ENCODE assay signal across 8 cellular contexts in genomic region chr2:24382363-24383021, GRCh38. TPM values are rescaled to one million over a fixed set of nuclear protein-coding genes. Genes with fewer than 3 reads are reported as not detected.
A peak's percentile ranks its signal among the peaks of the same experiment; 100 is the strongest.
DNase-seq lines count a peak whose midpoint lies in the region; ATAC-seq, FAIRE-seq and TF ChIP-seq lines count a peak whose summit lies in the region.

No MANE protein-coding gene starts in this region.

- H3K27me3 ChIP-seq in astrocyte (ENCODE audit: insufficient read depth, low read length) (no peaks in the 10 kb centered on the region), smooth muscle cell (ENCODE audit: low read depth) (no peaks in the 10 kb centered on the region)

- H3K9me3 ChIP-seq in T-helper 17 cell (ENCODE audit: control insufficient read depth, low read length, poor library complexity, severe bottlenecking) (no peaks in the 10 kb centered on the region), astrocyte (ENCODE audit: insufficient read depth, low read depth, low read length) (no peaks in the 10 kb centered on the region), smooth muscle cell (replicated peaks; ENCODE audit: low read depth) (no peaks in the 10 kb centered on the region)

- peak; percentile 17 for DNase-seq in AG09309 (ENCODE audit: low read depth)
- peak; percentile 61 for DNase-seq in GM19240 (ENCODE audit: insufficient read length, low spot score)
- DNase-seq in NCI-H1417 (lab: John Stamatoyannopoulos, UW), result peak; percentile 48 to 85 (median 80)
- DNase-seq in T-helper 17 cell, result peak; percentile 15 to 32 (median 28)
- peak; percentile 16 for DNase-seq in astrocyte (ENCODE audit: low read depth)
- peak; percentile 36 to 60 for DNase-seq in hippocampal formation (lab: John Stamatoyannopoulos, UW)
- no peak for DNase-seq in smooth muscle cell (lab: John Stamatoyannopoulos, UW; ENCODE audit: unreplicated experiment)

- peak overlapping the region; percentile 29 for H3K4me2 ChIP-seq in astrocyte (ENCODE audit: low read length)
- H3K4me2 ChIP-seq in smooth muscle cell, result no peak overlapping the region

- H3K4me3 ChIP-seq in AG09309 (ENCODE audit: control insufficient read depth, low read depth, low read length) (no peak overlapping the region), astrocyte (ENCODE audit: insufficient read depth, low read depth, low read length) (no peak overlapping the region), smooth muscle cell (no peak overlapping the region)

- ATAC-seq in T-helper 17 cell (peak; percentile 91), GM21619 (IDR thresholded peaks at IDR 0.05; ENCODE audit: unreplicated experiment) (no peak)

- H2AFZ ChIP-seq in astrocyte (ENCODE audit: low read depth, low read length), result no peak overlapping the region
- no peak overlapping the region for H2AFZ ChIP-seq in smooth muscle cell (ENCODE audit: low read depth)

- no peak overlapping the region for H3K27ac ChIP-seq in astrocyte (ENCODE audit: low read depth, low read length)
- no peak overlapping the region for H3K27ac ChIP-seq in smooth muscle cell (ENCODE audit: low read depth)

- H3K36me3 ChIP-seq in astrocyte (ENCODE audit: insufficient read depth, low read length) (no peaks in the 10 kb centered on the region), smooth muscle cell (ENCODE audit: low read depth) (no peaks in the 10 kb centered on the region)

- no peak overlapping the region for H3K9ac ChIP-seq in astrocyte (ENCODE audit: low read length)
- no peak overlapping the region for H3K9ac ChIP-seq in smooth muscle cell (ENCODE audit: low read depth)

- H4K20me1 ChIP-seq in astrocyte (ENCODE audit: insufficient read depth, low read length) (no peaks in the 10 kb centered on the region), smooth muscle cell (ENCODE audit: low read depth) (no peaks in the 10 kb centered on the region)

- no peak overlapping the region for H3K4me3 Mint-ChIP-seq in T-helper 17 cell
- no peak overlapping the region for H3K4me3 Mint-ChIP-seq in astrocyte (ENCODE audit: unreplicated experiment)

- H3K9me3 Mint-ChIP-seq in astrocyte (ENCODE audit: unreplicated experiment), result no peaks in the 10 kb centered on the region

- no peaks in the 10 kb centered on the region for H3K4me1 ChIP-seq in astrocyte (ENCODE audit: insufficient read depth, low read length)
- no peaks in the 10 kb centered on the region for H3K4me1 ChIP-seq in smooth muscle cell (ENCODE audit: low read depth)

- WGBS in smooth muscle cell (ENCODE audit: low lambda C conversion rate), result 34% methylated on average over 10 of the region's 10 CpGs

- H3F3A ChIP-seq in smooth muscle cell (ENCODE audit: low read depth), result no peaks in the 10 kb centered on the region

- TF ChIP-seq CTCF in AG09309 (IDR thresholded peaks at IDR 0.05; ENCODE audit: control insufficient read depth, insufficient read depth, low read depth, low read length, missing control alignments) (peak; percentile 72), astrocyte (IDR thresholded peaks at IDR 0.05; ENCODE audit: insufficient read depth, low read depth, low read length) (peak; percentile 62), smooth muscle cell (IDR thresholded peaks at IDR 0.05; ENCODE audit: borderline replicate concordance, insufficient read depth, poor library complexity, severe bottlenecking) (peak; percentile 69)

- H3K27me3 Mint-ChIP-seq in T-helper 17 cell (no peaks in the 10 kb centered on the region), astrocyte (ENCODE audit: low read depth, unreplicated experiment) (no peaks in the 10 kb centered on the region)

- H3K36me3 Mint-ChIP-seq in T-helper 17 cell (ENCODE audit: low read depth) (no peaks in the 10 kb centered on the region), astrocyte (ENCODE audit: low read depth, unreplicated experiment) (no peaks in the 10 kb centered on the region)

- H3K4me1 Mint-ChIP-seq in T-helper 17 cell, result peaks cover 2% of the 10 kb centered on the region
- H3K4me1 Mint-ChIP-seq in astrocyte (ENCODE audit: low read depth, unreplicated experiment), result no peaks in the 10 kb centered on the region

- no peak for FAIRE-seq in astrocyte (lab: Jason Lieb, UNC)

- no peak overlapping the region for H3K27ac Mint-ChIP-seq in T-helper 17 cell
- no peak overlapping the region for H3K27ac Mint-ChIP-seq in astrocyte (ENCODE audit: unreplicated experiment)

- no peaks in the 10 kb centered on the region for H3K79me2 ChIP-seq in astrocyte (ENCODE audit: insufficient read depth, low read length)
- H3K79me2 ChIP-seq in smooth muscle cell (ENCODE audit: low read depth), result no peaks in the 10 kb centered on the region

RNA-seq across cellular contexts. Expression of gene ITSN2, which starts 22.2 kb away (rescaled TPM):
- total RNA-seq in T-helper 17 cell, result 10 to 100 TPM; 90.5 to 95.5 TPM
- total RNA-seq in astrocyte, result 23.8 TPM in 2 replicates
- total RNA-seq in smooth muscle cell, result 19.6 and 28.4 TPM in 2 replicates
- polyA plus RNA-seq in smooth muscle cell, result 8.5 and 14.3 TPM in 2 replicates
